Comparison of ENCODE assay signal across 12 cellular contexts in the genomic region with DNA sequence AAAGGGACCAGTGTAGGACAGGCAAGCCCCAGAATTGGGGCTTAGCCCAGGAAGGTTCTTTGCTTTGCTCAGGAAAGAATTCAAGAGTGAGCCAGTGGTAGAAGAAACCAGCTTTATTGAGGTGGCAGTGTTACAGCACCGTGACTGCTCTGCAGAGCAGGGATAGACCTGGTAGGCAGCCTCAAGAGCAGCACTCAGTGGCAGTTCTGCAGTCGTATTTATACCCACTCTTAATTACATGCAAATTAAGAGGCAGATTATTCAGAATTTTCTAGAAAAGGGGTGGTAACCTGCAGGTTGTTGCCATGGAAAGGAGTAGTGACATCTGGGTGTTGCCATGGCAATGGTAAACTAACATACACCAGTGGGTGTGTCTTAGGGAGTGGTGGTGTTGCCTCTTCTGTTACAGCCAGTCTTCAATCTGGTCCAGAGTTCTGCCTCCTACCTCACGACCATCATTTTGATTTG.
A peak's percentile ranks its signal among the peaks of the same experiment; 100 is the strongest.
DNase-seq lines count a peak whose midpoint lies in the region; ATAC-seq, FAIRE-seq and TF ChIP-seq lines count a peak whose summit lies in the region.
"Had no signal": no experiment of that assay in that cellular context is flagged by ENCODE, and none has a peak within 500 bp of the region (broad histone marks: within the 10 kb centered on the region; RNA-seq: fewer than 3 reads in every experiment).

No MANE protein-coding gene starts in this region.

- H3K4me3 ChIP-seq in cardiac fibroblast (replicated peaks in 1 of 2; ENCODE audit: low read depth in 2 of 2, low read length in 2 of 2) (no peak overlapping the region), mucosa of descending colon (no peak overlapping the region), small intestine (ENCODE audit: low read depth in 1 of 2, low read length in 2 of 2) (no peak overlapping the region)
- H3K4me3 ChIP-seq: ascending aorta, thyroid gland had no signal

- in situ Hi-C loops in GM13976 (cut with MboI; ENCODE audit: low sequenced_read_pairs, unreplicated experiment), result no loop called here

- no peak for DNase-seq in activated CD4-positive, CD25-positive, alpha-beta regulatory T cell treated with anti-CD3 and anti-CD28 coated beads, Interleukin-2, amount 50 U/mL, for 72 hours
- DNase-seq in NAMALWA (ENCODE audit: low spot score) (peak; percentile 81), cardiac fibroblast (ENCODE audit: low read depth in 2 of 2) (peak; percentile 24 to 26), mucosa of descending colon (peak in 1 of 3 donors; percentile 3), small intestine (no peak), GM13976 (ENCODE audit: low spot score) (no peak)
- DNase-seq: left cardiac atrium, NCI-H2081 treated with DMSO at 0.1 percent for 48 hours had no signal

- H3K27ac ChIP-seq in small intestine (ENCODE audit: low read depth in 1 of 2, low read length in 1 of 2), result no peak overlapping the region
- H3K27ac ChIP-seq: ascending aorta, thyroid gland had no signal

- WGBS in small intestine, 3 donors, result 65 to 74% (median 68%) methylated on average over 3 of the region's 3 CpGs

- peak; percentile 38 to 53 for ATAC-seq in activated CD4-positive, CD25-positive, alpha-beta regulatory T cell treated with anti-CD3 and anti-CD28 coated beads, Interleukin-2, amount 50 U/mL, for 24 hours
- ATAC-seq in mucosa of descending colon (peak; percentile 64), GM21825 (IDR thresholded peaks at IDR 0.05; ENCODE audit: unreplicated experiment) (no peak)
- ATAC-seq: left cardiac atrium had no signal

- no peaks in the 10 kb centered on the region for H3K9me3 ChIP-seq in mucosa of descending colon
- H3K9me3 ChIP-seq in small intestine (ENCODE audit: control insufficient read depth, low read depth), result no peaks in the 10 kb centered on the region
- H3K9me3 ChIP-seq: ascending aorta, thyroid gland had no signal

- TF ChIP-seq CTCF in cardiac fibroblast (IDR thresholded peaks at IDR 0.05; ENCODE audit: low read depth, low read length) (no peak), mucosa of descending colon (IDR thresholded peaks at IDR 0.05) (no peak), GM13976 (IDR thresholded peaks at IDR 0.05; ENCODE audit: borderline replicate concordance, control extremely low read depth, extremely low read depth, insufficient read depth, missing control alignments) (no peak)

- H3K36me3 ChIP-seq in mucosa of descending colon (ENCODE audit: low read depth), result no peaks in the 10 kb centered on the region
- no peaks in the 10 kb centered on the region for H3K36me3 ChIP-seq in small intestine (ENCODE audit: control insufficient read depth in 2 of 2, insufficient read depth in 2 of 2, low read length in 2 of 2)
- H3K36me3 ChIP-seq: ascending aorta, thyroid gland had no signal

- no peaks in the 10 kb centered on the region for H3K27me3 ChIP-seq in small intestine (ENCODE audit: control insufficient read depth in 2 of 2, insufficient read depth in 2 of 2, low read length in 2 of 2)
- H3K27me3 ChIP-seq: ascending aorta, thyroid gland had no signal

- FAIRE-seq in small intestine (lab: Jason Lieb, UNC), result no peak

- intact Hi-C loops in mucosa of descending colon (cut with DNase I, micrococcal nuclease), result no loop called here

- no peaks in the 10 kb centered on the region for H3K4me1 ChIP-seq in mucosa of descending colon (ENCODE audit: low read depth)
- H3K4me1 ChIP-seq in small intestine (ENCODE audit: control insufficient read depth in 2 of 2, insufficient read depth in 1 of 2, low read depth in 1 of 2, low read length in 1 of 2), result no peaks in the 10 kb centered on the region
- H3K4me1 ChIP-seq: ascending aorta had no signal

Comparison
In these comparisons a context has a peak if more than half of its experiments do, and no peak if none do; other contexts are left out.
1. DNase-seq: peak in NAMALWA (single experiment) and cardiac fibroblast (2 of 2); none in activated CD4-positive, CD25-positive, alpha-beta regulatory T cell treated with anti-CD3 and anti-CD28 coated beads, Interleukin-2, amount 50 U/mL, for 72 hours (single experiment), small intestine (single experiment) and GM13976 (single experiment).